In genomic region chrX:140572724-140573123, GRCh38 we compare ENCODE assay signal across 8 cellular contexts.
DNase-seq lines count a peak whose midpoint lies in the region; ATAC-seq and TF ChIP-seq lines count a peak whose summit lies in the region.

No MANE protein-coding gene starts in this region.

- peak; percentile 52 for TF ChIP-seq CTCF in upper lobe of right lung (IDR thresholded peaks at IDR 0.05)

- no peaks in the 10 kb centered on the region for H3K27me3 ChIP-seq in upper lobe of right lung

- H3K27me3 Mint-ChIP-seq in activated CD4-positive, alpha-beta T cell treated with anti-CD3 and anti-CD28 coated beads, Interleukin-2, amount 10 ng/mL, durations not matched to agents 7 days and 5 days, result no peaks in the 10 kb centered on the region

- peak; percentile 47 for TF ChIP-seq RAD21 in Ishikawa (IDR thresholded peaks at IDR 0.05; ENCODE audit: low read depth)

- no peak overlapping the region for H3K27ac Mint-ChIP-seq in activated CD4-positive, alpha-beta T cell treated with anti-CD3 and anti-CD28 coated beads, Interleukin-2, amount 10 ng/mL, durations not matched to agents 7 days and 5 days

- H3K36me3 Mint-ChIP-seq in activated CD4-positive, alpha-beta T cell treated with anti-CD3 and anti-CD28 coated beads, Interleukin-2, amount 10 ng/mL, durations not matched to agents 7 days and 5 days (ENCODE audit: low read depth), result no peaks in the 10 kb centered on the region

- no peaks in the 10 kb centered on the region for H3K4me1 Mint-ChIP-seq in activated CD4-positive, alpha-beta T cell treated with anti-CD3 and anti-CD28 coated beads, Interleukin-2, amount 10 ng/mL, durations not matched to agents 7 days and 5 days

- intact Hi-C loops in upper lobe of right lung (cut with DNase I), result no loop called here

- H3K36me3 ChIP-seq in upper lobe of right lung, result no peaks in the 10 kb centered on the region

- TF ChIP-seq EP300 in Ishikawa (IDR thresholded peaks at IDR 0.05; ENCODE audit: borderline replicate concordance), result no peak

- CTCF ChIA-PET in activated CD4-positive, alpha-beta T cell treated with anti-CD3 and anti-CD28 coated beads, Interleukin-2, amount 10 ng/mL, durations not matched to agents 7 days and 5 days (lab: Charles Lee), result no interaction called here

- ATAC-seq in GM21423 (IDR thresholded peaks at IDR 0.05; ENCODE audit: unreplicated experiment) (peak; percentile 72), upper lobe of right lung (peak; percentile 77)

- no peak overlapping the region for H3K27ac ChIP-seq in upper lobe of right lung

- H3K9me3 ChIP-seq in upper lobe of right lung, result no peaks in the 10 kb centered on the region

- H3K4me1 ChIP-seq in upper lobe of right lung, result no peaks in the 10 kb centered on the region

- POLR2A ChIA-PET in activated CD4-positive, alpha-beta T cell treated with anti-CD3 and anti-CD28 coated beads, Interleukin-2, amount 10 ng/mL, durations not matched to agents 7 days and 5 days (lab: Charles Lee), result no interaction called here

- H3K9me3 Mint-ChIP-seq in activated CD4-positive, alpha-beta T cell treated with anti-CD3 and anti-CD28 coated beads, Interleukin-2, amount 10 ng/mL, durations not matched to agents 7 days and 5 days, result no peaks in the 10 kb centered on the region

- no peak overlapping the region for H3K4me3 Mint-ChIP-seq in activated CD4-positive, alpha-beta T cell treated with anti-CD3 and anti-CD28 coated beads, Interleukin-2, amount 10 ng/mL, durations not matched to agents 7 days and 5 days

- H3K4me3 ChIP-seq in upper lobe of right lung, result no peak overlapping the region

- peak; percentile 32 to 34 for DNase-seq in activated T-cell treated with anti-CD3 and anti-CD28 coated beads, Interleukin-2, amount 50 U/mL, for 48 hours
- DNase-seq in activated T-cell treated with anti-CD3 and anti-CD28 coated beads for 4 hours (no peak), iPS-NIHi11 (ENCODE audit: low spot score) (peak; percentile 30), upper lobe of right lung (no peak)
- DNase-seq in activated CD4-positive, alpha-beta T cell treated with anti-CD3 and anti-CD28 coated beads, Interleukin-2, amount 10 ng/mL, durations not matched to agents 7 days and 5 days, result peak; percentile 15
- DNase-seq in activated effector memory CD4-positive, alpha-beta T cell treated with Interleukin-2 at 50 U/mL for 16 hours, result no peak

TF ChIP-seq in Ishikawa, 13 proteins besides CTCF, POLR2A, EP300 and RAD21:
- TF ChIP-seq TCF12 (IDR thresholded peaks at IDR 0.05; ENCODE audit: low read depth), result no peak

Comparison
In these comparisons a context has a peak if more than half of its experiments do, and no peak if none do; other contexts are left out.
1. DNase-seq: peak in activated T-cell treated with anti-CD3 and anti-CD28 coated beads, Interleukin-2, amount 50 U/mL, for 48 hours (2 of 2), activated CD4-positive, alpha-beta T cell treated with anti-CD3 and anti-CD28 coated beads, Interleukin-2, amount 10 ng/mL, durations not matched to agents 7 days and 5 days (single experiment) and iPS-NIHi11 (single experiment); none in activated T-cell treated with anti-CD3 and anti-CD28 coated beads for 4 hours (single experiment), upper lobe of right lung (single experiment) and activated effector memory CD4-positive, alpha-beta T cell treated with Interleukin-2 at 50 U/mL for 16 hours (single experiment).